Comparison of ENCODE assay signal across 10 cellular contexts in genomic region chr6:134318396-134319281, GRCh38. TPM values are rescaled to one million over a fixed set of nuclear protein-coding genes. Genes with fewer than 3 reads are reported as not detected.
DNase-seq lines count a peak whose midpoint lies in the region; ATAC-seq and TF ChIP-seq lines count a peak whose summit lies in the region.
"Had no signal": no experiment of that assay in that cellular context is flagged by ENCODE, and none has a peak within 500 bp of the region (broad histone marks: within the 10 kb centered on the region; RNA-seq: fewer than 3 reads in every experiment).

No MANE protein-coding gene starts in this region.

- no peaks in the 10 kb centered on the region for H3K9me3 Mint-ChIP-seq in endodermal cell

- H4K20me1 ChIP-seq in SU-DHL-6 (ENCODE audit: low read depth, low read length), result no peaks in the 10 kb centered on the region

- H3K79me2 ChIP-seq in SU-DHL-6 (ENCODE audit: insufficient read depth, low read length), result no peaks in the 10 kb centered on the region
- peaks cover 27% of the 10 kb centered on the region for H3K79me2 ChIP-seq in parathyroid adenoma

- peaks cover 4% of the 10 kb centered on the region; the same call in 1 of the 2 replicates for H3K9me3 ChIP-seq in SU-DHL-6 (ENCODE audit: insufficient read depth, low read length)
- no peaks in the 10 kb centered on the region for H3K9me3 ChIP-seq in endodermal cell (ENCODE audit: control insufficient read depth, low read length)
- no peaks in the 10 kb centered on the region for H3K9me3 ChIP-seq in parathyroid adenoma (ENCODE audit: control insufficient read depth, low read length)
- H3K9me3 ChIP-seq in aorta (ENCODE audit: control insufficient read depth, low read length), result no peaks in the 10 kb centered on the region

- TF ChIP-seq CTCF in SU-DHL-6 (IDR thresholded peaks at IDR 0.05; ENCODE audit: insufficient read depth, low read length, poor library complexity, severe bottlenecking) (no peak), endodermal cell (conservative IDR thresholded peaks at IDR 0.05) (no peak), parathyroid adenoma (IDR thresholded peaks at IDR 0.05) (no peak)

- H3K27ac ChIP-seq in SU-DHL-6 (ENCODE audit: low read depth, low read length), result no peak overlapping the region
- H3K27ac ChIP-seq in endodermal cell (ENCODE audit: low read depth, low read length), result no peak overlapping the region
- peak overlapping the region; percentile 91 for H3K27ac ChIP-seq in parathyroid adenoma
- H3K27ac ChIP-seq in aorta (ENCODE audit: low read depth in 1 of 2, low read length in 2 of 2), result no peak overlapping the region
- H3K27ac ChIP-seq: 22Rv1 had no signal

- H3K9ac ChIP-seq in SU-DHL-6 (ENCODE audit: low read length), result peak overlapping the region; percentile 55; the same call in 1 of the 2 replicates
- H3K9ac ChIP-seq in endodermal cell (ENCODE audit: extremely low read depth, low read length, poor library complexity, severe bottlenecking), result no peak overlapping the region
- H3K9ac ChIP-seq in parathyroid adenoma, result no peak overlapping the region

- 87 to 100% methylated on average over 2 to 3 of the region's 5 CpGs for WGBS in endodermal cell (ENCODE audit: insufficient coverage in 1 of 2, insufficient read length in 1 of 2), 2 experiments
- 52 to 53% methylated on average over 5 of the region's 5 CpGs for WGBS in aorta, 2 donors

- H3K9me2 ChIP-seq in SU-DHL-6 (replicated peaks; ENCODE audit: insufficient read depth, low read length), result no peaks in the 10 kb centered on the region

- H3K4me2 ChIP-seq in SU-DHL-6 (ENCODE audit: low read depth, low read length, poor library complexity, severe bottlenecking) (peak overlapping the region; percentile 76), parathyroid adenoma (ENCODE audit: low read length) (peak overlapping the region; percentile 88)

- H2AFZ ChIP-seq in SU-DHL-6 (ENCODE audit: low read depth, low read length, severe bottlenecking) (peak overlapping the region; percentile 94), parathyroid adenoma (peak overlapping the region; percentile 65)

- H3K36me3 ChIP-seq in SU-DHL-6 (ENCODE audit: low read length), result no peaks in the 10 kb centered on the region
- H3K36me3 ChIP-seq in endodermal cell (ENCODE audit: control insufficient read depth, insufficient read depth, low read length), result no peaks in the 10 kb centered on the region
- no peaks in the 10 kb centered on the region for H3K36me3 ChIP-seq in parathyroid adenoma (ENCODE audit: control insufficient read depth, insufficient read depth, low read length)
- H3K36me3 ChIP-seq in aorta (ENCODE audit: control insufficient read depth in 1 of 2, insufficient read depth in 2 of 2, low read length in 1 of 2), result no peaks in the 10 kb centered on the region
- H3K36me3 ChIP-seq: spleen had no signal

- DNase-seq in DMS79 treated with DMSO at 0.1 percent for 48 hours (lab: John Stamatoyannopoulos, UW) (peak; percentile 44), DMS79 (lab: John Stamatoyannopoulos, UW) (no peak), endodermal cell (no peak), aorta (no peak)

- H3K4me1 ChIP-seq in endodermal cell (ENCODE audit: control insufficient read depth, insufficient read depth, low read length), result peaks cover 5% of the 10 kb centered on the region
- H3K4me1 ChIP-seq in parathyroid adenoma, result peaks cover 13% of the 10 kb centered on the region
- H3K4me1 ChIP-seq in aorta (ENCODE audit: control insufficient read depth in 1 of 2, insufficient read depth in 2 of 2, low read length in 2 of 2), result no peaks in the 10 kb centered on the region

- H3F3A ChIP-seq in SU-DHL-6 (ENCODE audit: insufficient read depth), result no peaks in the 10 kb centered on the region

- H3K4me1 Mint-ChIP-seq in endodermal cell, result peaks cover 18% of the 10 kb centered on the region

- H3K4me3 Mint-ChIP-seq in endodermal cell, result peak overlapping the region; percentile 57

- H3K27me3 ChIP-seq in SU-DHL-6 (ENCODE audit: low read length) (no peaks in the 10 kb centered on the region), endodermal cell (ENCODE audit: control insufficient read depth, insufficient read depth, low read length, poor library complexity, severe bottlenecking) (peaks cover 54% of the 10 kb centered on the region), parathyroid adenoma (ENCODE audit: control insufficient read depth, insufficient read depth, low read length) (no peaks in the 10 kb centered on the region), aorta (ENCODE audit: control insufficient read depth in 1 of 2, insufficient read depth in 2 of 2, low read length in 1 of 2) (peaks cover 0 to 3% of the 10 kb centered on the region in 2 donors)

- H3K4me3 ChIP-seq in SU-DHL-6 (ENCODE audit: insufficient read depth, low read length, poor library complexity, severe bottlenecking), result peak overlapping the region; percentile 54
- H3K4me3 ChIP-seq in endodermal cell (ENCODE audit: low read length), result no peak overlapping the region
- H3K4me3 ChIP-seq in parathyroid adenoma (ENCODE audit: low read depth, low read length), result peak overlapping the region; percentile 95
- no peak overlapping the region for H3K4me3 ChIP-seq in aorta (ENCODE audit: low read length in 2 of 2)

- peaks cover 53% of the 10 kb centered on the region for H3K27me3 Mint-ChIP-seq in endodermal cell (ENCODE audit: insufficient read depth)

- intact Hi-C loops in aorta (cut with DNase I), result no loop called here

- H3K27ac Mint-ChIP-seq in endodermal cell, result no peak overlapping the region

- H3K36me3 Mint-ChIP-seq in endodermal cell (ENCODE audit: low read depth), result no peaks in the 10 kb centered on the region

- no peak for ATAC-seq in aorta (ENCODE audit: low FRiP score)
- ATAC-seq in GM21723 (IDR thresholded peaks at IDR 0.05; ENCODE audit: unreplicated experiment), result no peak
- ATAC-seq in HG02759 (IDR thresholded peaks at IDR 0.05; ENCODE audit: unreplicated experiment), result no peak

RNA-seq across cellular contexts. Expression of gene SGK1, which starts 0.7 kb away (rescaled TPM):
- total RNA-seq in endodermal cell (10 to 100 TPM in 1 of 2 donors, 1 to 10 TPM in 1; 9.7 to 13.0 TPM), aorta (100 to 1,000 TPM in 1 of 2 donors, 10 to 100 TPM in 1; 89.7 to 122 TPM)
- polyA plus RNA-seq in endodermal cell (2013, experiment 1 of 2), result 7.5 TPM
- polyA plus RNA-seq in endodermal cell (2013, experiment 2 of 2), result 8.0 TPM
- polyA plus RNA-seq in aorta, result 100 to 1,000 TPM in 1 of 2 donors, 10 to 100 TPM in 1; 11.3 to 150 TPM

Comparison
In these comparisons a context has a peak if more than half of its experiments do, and no peak if none do; other contexts are left out.
1. H3K4me3 ChIP-seq: peak in SU-DHL-6 (single experiment) and parathyroid adenoma (single experiment); none in endodermal cell (single experiment) and aorta (0 of 2).
2. RNA of gene SGK1, which starts 0.7 kb away (total RNA-seq): 89.7 to 122 TPM in aorta; 9.7 to 13.0 TPM in endodermal cell; every median in the first group is over 4 times any median in the second.